ENCODE assay signal across 23 cellular contexts in genomic region chr12:26906024-26906423, GRCh38. TPM values are rescaled to one million over a fixed set of nuclear protein-coding genes. Genes with fewer than 3 reads are reported as not detected.
DNase-seq lines count a peak whose midpoint lies in the region; ATAC-seq, FAIRE-seq and TF ChIP-seq lines count a peak whose summit lies in the region.
"Had no signal": no experiment of that assay in that cellular context is flagged by ENCODE, and none has a peak within 500 bp of the region (broad histone marks: within the 10 kb centered on the region; RNA-seq: fewer than 3 reads in every experiment).

No MANE protein-coding gene starts in this region.

- ATAC-seq in HepG2 (no peak), right lobe of liver (no peak), mucosa of descending colon (no peak)
- no peak for ATAC-seq in activated CD8-positive, alpha-beta T cell treated with anti-CD3 and anti-CD28 coated beads for 36 hours
- ATAC-seq: GM23338 had no signal

- no peak for TF ChIP-seq EP300 in HepG2 (IDR thresholded peaks at IDR 0.05; ENCODE audit: low read depth in 2 of 2, low read length in 2 of 2)
- TF ChIP-seq EP300 in HepG2 (CRISPR knock-in tag; IDR thresholded peaks at IDR 0.05; ENCODE audit: borderline replicate concordance): no peak

- no peak overlapping the region for H2AK5ac ChIP-seq in trophoblast cell (ENCODE audit: low read length)

- no peak overlapping the region for H4K8ac ChIP-seq in trophoblast cell (ENCODE audit: low read depth, low read length)

- H3K9me3 ChIP-seq in HepG2 (ENCODE audit: low read length): no peaks in the 10 kb centered on the region
- no peaks in the 10 kb centered on the region for H3K9me3 ChIP-seq in right lobe of liver
- H3K9me3 ChIP-seq in KOPT-K1 (ENCODE audit: insufficient read depth, low read length, poor library complexity, severe bottlenecking): peaks cover 13% of the 10 kb centered on the region
- H3K9me3 ChIP-seq in trophoblast cell (ENCODE audit: insufficient read depth, low read depth, low read length): no peaks in the 10 kb centered on the region
- no peaks in the 10 kb centered on the region for H3K9me3 ChIP-seq in mucosa of descending colon

- H3K4me1 ChIP-seq in HepG2 (ENCODE audit: insufficient read depth, low read length) (no peaks in the 10 kb centered on the region), right lobe of liver (no peaks in the 10 kb centered on the region), trophoblast cell (ENCODE audit: control insufficient read depth in 1 of 2, insufficient read depth in 2 of 2, low read length in 2 of 2) (no peaks in the 10 kb centered on the region), mucosa of descending colon (ENCODE audit: low read depth) (no peaks in the 10 kb centered on the region)

- WGBS in HepG2 (ENCODE audit: low lambda C conversion rate): 81% methylated on average over 1 of the region's 1 CpG
- WGBS in right lobe of liver (ENCODE audit: insufficient coverage, low coverage, low lambda C conversion rate, missing lambda C conversion rate): 11% methylated on average over 1 of the region's 1 CpG
- no CpG with 5 or more reads among the region's 1 CpG for WGBS in trophoblast cell (ENCODE audit: extremely low coverage, insufficient coverage, insufficient read length)

- peaks cover 8% of the 10 kb centered on the region for H3K4me1 Mint-ChIP-seq in activated CD8-positive, alpha-beta T cell treated with anti-CD3 and anti-CD28 coated beads for 36 hours (ENCODE audit: low read depth)
- H3K4me1 Mint-ChIP-seq: GM23338, H9 had no signal

- no peaks in the 10 kb centered on the region for H3K79me1 ChIP-seq in trophoblast cell (ENCODE audit: low read length)

- H3K27me3 Mint-ChIP-seq in activated CD8-positive, alpha-beta T cell treated with anti-CD3 and anti-CD28 coated beads for 36 hours: no peaks in the 10 kb centered on the region

- no peak overlapping the region for H2BK120ac ChIP-seq in trophoblast cell (ENCODE audit: insufficient read depth, low read length, poor library complexity)

- H3K36me3 ChIP-seq in HepG2 (replicated peaks in 1 of 2; ENCODE audit: control insufficient read depth in 1 of 2, insufficient read depth in 2 of 2, low read length in 2 of 2) (peaks cover 0 to 48% of the 10 kb centered on the region in 2 experiments; a peak in 2 of 5 replicates), right lobe of liver (peaks cover 0 to 15% (median 1%) of the 10 kb centered on the region in 4 donors), KOPT-K1 (ENCODE audit: insufficient read depth, low read length) (peaks cover 99% of the 10 kb centered on the region), trophoblast cell (ENCODE audit: control insufficient read depth in 1 of 2, insufficient read depth in 2 of 2, low read length in 2 of 2) (peaks cover 5 to 6% of the 10 kb centered on the region in 2 experiments), mucosa of descending colon (ENCODE audit: low read depth) (peaks cover 5% of the 10 kb centered on the region)

- no peak overlapping the region for H4K91ac ChIP-seq in trophoblast cell (ENCODE audit: low read depth, low read length)

- H3K79me2 ChIP-seq in HepG2 (ENCODE audit: insufficient read depth, low read length) (no peaks in the 10 kb centered on the region), trophoblast cell (ENCODE audit: control insufficient read depth, insufficient read depth, low read length, poor library complexity) (no peaks in the 10 kb centered on the region)

- no peak for FAIRE-seq in HepG2 (lab: Jason Lieb, UNC)
- FAIRE-seq: D721Med, GM12878, RCC 7860 had no signal

- in situ Hi-C loops in HepG2 (cut with HindIII; ENCODE audit: extremely low pct_ligation_motif_present, low pct_unique_long_range_greater_than_20kb): no loop called here

- TF ChIP-seq POLR2A in HepG2 (IDR thresholded peaks at IDR 0.05; ENCODE audit: insufficient read depth in 1 of 2, low read depth in 2 of 2, low read length in 2 of 2) (no peak), right lobe of liver (IDR thresholded peaks at IDR 0.05) (no peak)

- no peak overlapping the region for H4K12ac ChIP-seq in trophoblast cell (ENCODE audit: low read depth, low read length)

- no peak overlapping the region for H3K4ac ChIP-seq in trophoblast cell (ENCODE audit: low read depth, low read length)

- H3K4me2 ChIP-seq in HepG2 (ENCODE audit: low read depth, low read length): no peak overlapping the region
- no peak overlapping the region for H3K4me2 ChIP-seq in trophoblast cell (ENCODE audit: low read length)
- H3K4me2 ChIP-seq: GM23338, SK-N-SH had no signal

- H3K27ac ChIP-seq in HepG2 (ENCODE audit: extremely low read length, insufficient read depth, low read length): no peak overlapping the region
- H3K27ac ChIP-seq in right lobe of liver: no peak overlapping the region
- H3K27ac ChIP-seq in KOPT-K1 (ENCODE audit: low read depth, low read length, poor library complexity, severe bottlenecking): peak overlapping the region; percentile 54
- no peak overlapping the region for H3K27ac ChIP-seq in trophoblast cell (ENCODE audit: low read depth, low read length)

- H3K4me3 ChIP-seq in HepG2 (replicated peaks in 1 of 3; ENCODE audit: insufficient read depth in 1 of 3, low read depth in 2 of 3, low read length in 3 of 3) (no peak overlapping the region), right lobe of liver (no peak overlapping the region), trophoblast cell (ENCODE audit: low read depth, low read length) (no peak overlapping the region), mucosa of descending colon (no peak overlapping the region)
- H3K4me3 ChIP-seq: GM12878, GM23338 had no signal

- no peak overlapping the region for H2BK5ac ChIP-seq in trophoblast cell (ENCODE audit: low read depth, low read length, poor library complexity)

- TF ChIP-seq RAD21 in HepG2 (CRISPR knock-in tag; IDR thresholded peaks at IDR 0.05): no peak

- intact Hi-C loops in HepG2 (cut with micrococcal nuclease; ENCODE audit: unreplicated experiment) (no loop called here), right lobe of liver (cut with DNase I) (no loop called here), mucosa of descending colon (cut with DNase I, micrococcal nuclease) (no loop called here)
- intact Hi-C loops in activated CD8-positive, alpha-beta T cell treated with anti-CD3 and anti-CD28 coated beads for 36 hours (cut with micrococcal nuclease): no loop called here

- no peak overlapping the region for H3K9ac ChIP-seq in HepG2 (ENCODE audit: insufficient read depth, low read depth, low read length)
- H3K9ac ChIP-seq in trophoblast cell (ENCODE audit: low read length): no peak overlapping the region
- H3K9ac ChIP-seq: SK-N-SH had no signal

- H3K9me3 Mint-ChIP-seq in activated CD8-positive, alpha-beta T cell treated with anti-CD3 and anti-CD28 coated beads for 36 hours: peaks cover 8% of the 10 kb centered on the region

- DNase-seq in HepG2 (ENCODE audit: low spot score) (no peak), right lobe of liver (no peak), dedifferentiated amniotic fluid mesenchymal stem cell (ENCODE audit: extremely low spot score) (peak; percentile 9), trophoblast cell (no peak), mucosa of descending colon (no peak)
- DNase-seq in activated CD8-positive, alpha-beta T cell treated with anti-CD3 and anti-CD28 coated beads for 36 hours: no peak
- DNase-seq: C1 segment of cervical spinal cord, EL, H9, Karpas-422, MV-4-11, NCI-H1436 treated with DMSO at 0.1 percent for 48 hours, NCI-H1930, NCI-H446, NCI-H524 treated with DMSO at 0.1 percent for 48 hours, NCI-H774, SW 1271 had no signal

- H3K23ac ChIP-seq in trophoblast cell (ENCODE audit: low read length): no peak overlapping the region

- H2AFZ ChIP-seq in HepG2 (ENCODE audit: low read length): no peak overlapping the region
- no peak overlapping the region for H2AFZ ChIP-seq in trophoblast cell (ENCODE audit: insufficient read depth, low read length, poor library complexity)
- H2AFZ ChIP-seq: GM23338 had no signal

- peaks cover 66% of the 10 kb centered on the region for H3K36me3 Mint-ChIP-seq in activated CD8-positive, alpha-beta T cell treated with anti-CD3 and anti-CD28 coated beads for 36 hours (ENCODE audit: low read depth)

- no peak overlapping the region for H3K14ac ChIP-seq in trophoblast cell (ENCODE audit: low read length)

- H3K27me3 ChIP-seq in HepG2 (ENCODE audit: control insufficient read depth in 1 of 2, insufficient read depth in 2 of 2, low read length in 2 of 2) (no peaks in the 10 kb centered on the region), right lobe of liver (no peaks in the 10 kb centered on the region), trophoblast cell (ENCODE audit: insufficient read depth, low read length) (no peaks in the 10 kb centered on the region)

- no peak overlapping the region for H3K4me3 Mint-ChIP-seq in activated CD8-positive, alpha-beta T cell treated with anti-CD3 and anti-CD28 coated beads for 36 hours
- H3K4me3 Mint-ChIP-seq: GM23338, H9 had no signal

- no TSS peak for BruUV-seq in HepG2 (replicated peaks; lab: Mats Ljungman, UMichigan)

- no peaks in the 10 kb centered on the region for H4K20me1 ChIP-seq in HepG2 (ENCODE audit: insufficient read depth, low read length)

- POLR2A ChIA-PET in HepG2 (lab: Yijun Ruan, JAX): no interaction called here
- POLR2A ChIA-PET in activated CD8-positive, alpha-beta T cell treated with anti-CD3 and anti-CD28 coated beads for 36 hours (lab: Charles Lee): no interaction called here

- CTCF ChIA-PET in HepG2 (lab: Yijun Ruan, JAX; ENCODE audit: low intra/inter-chr PET ratio, low total read pairs): no interaction called here
- CTCF ChIA-PET in activated CD8-positive, alpha-beta T cell treated with anti-CD3 and anti-CD28 coated beads for 36 hours (lab: Charles Lee): no interaction called here

- H2BK12ac ChIP-seq in trophoblast cell (ENCODE audit: low read length): no peak overlapping the region

- H3K18ac ChIP-seq in trophoblast cell (ENCODE audit: low read length): no peak overlapping the region

- TF ChIP-seq CTCF in HepG2 (CRISPR knock-in tag; IDR thresholded peaks at IDR 0.05): no peak
- TF ChIP-seq CTCF in right lobe of liver (IDR thresholded peaks at IDR 0.05): no peak
- TF ChIP-seq CTCF in activated CD8-positive, alpha-beta T cell treated with anti-CD3 and anti-CD28 coated beads for 36 hours (IDR thresholded peaks at IDR 0.05): no peak
- TF ChIP-seq CTCF in mucosa of descending colon (IDR thresholded peaks at IDR 0.05): no peak

- H3K27ac Mint-ChIP-seq in activated CD8-positive, alpha-beta T cell treated with anti-CD3 and anti-CD28 coated beads for 36 hours: no peak overlapping the region
- H3K27ac Mint-ChIP-seq: GM23338, H9 had no signal

RNA-seq across cellular contexts. Expression of gene INTS13, which starts 31.8 kb away (rescaled TPM):
- total RNA-seq in HepG2 (2016; rRNA removed; fragmentation: Illumina TruSeq; extraction: Trizol) (43.7 and 62.3 TPM in 2 replicates), right lobe of liver (10 to 100 TPM in 2 of 6 experiments, 1 to 10 TPM in 4; 6.2 to 17.2 (median 9.1) TPM), mucosa of descending colon (10 to 100 TPM; 15.0 to 17.6 (median 17.2) TPM)
- 15.8 and 15.9 TPM in 2 replicates for total RNA-seq in HepG2 (2016; cell fraction: cytosol; rRNA removed; fragmentation: Illumina TruSeq; extraction: Trizol; ENCODE audit: low read depth)
- 47.2 and 64.6 TPM in 2 replicates for total RNA-seq in HepG2 (2016; cell fraction: insoluble cytoplasmic fraction; rRNA removed; fragmentation: Illumina TruSeq; extraction: Trizol)
- total RNA-seq in HepG2 (2016; cell fraction: membrane; rRNA removed; fragmentation: Illumina TruSeq; extraction: Trizol): 27.4 and 28.5 TPM in 2 replicates
- 28.7 and 30.6 TPM in 2 replicates for total RNA-seq in HepG2 (2016; cell fraction: nucleus; rRNA removed; fragmentation: Illumina TruSeq; extraction: Trizol)
- 11.4 and 16.3 TPM in 2 replicates for polyA plus RNA-seq in HepG2 (2011; rRNA removed)
- polyA plus RNA-seq in HepG2 (2011; cell fraction: cytosol; rRNA removed): 4.8 and 7.6 TPM in 2 replicates
- 5.5 and 7.5 TPM in 2 replicates for polyA plus RNA-seq in HepG2 (2011; cell fraction: nucleus; rRNA removed)
- 20.3 and 21.4 TPM in 2 replicates for polyA plus RNA-seq in HepG2 (2012)
- 6.9 and 8.4 TPM in 2 replicates for polyA plus RNA-seq in HepG2 (2016; cell fraction: cytosol; fragmentation: Illumina TruSeq; extraction: Trizol; ENCODE audit: low read depth)
- 56.6 and 67.3 TPM in 2 replicates for polyA plus RNA-seq in HepG2 (2016; cell fraction: insoluble cytoplasmic fraction; fragmentation: Illumina TruSeq; extraction: Trizol; ENCODE audit: low read depth)
- polyA plus RNA-seq in HepG2 (2016; cell fraction: membrane; fragmentation: Illumina TruSeq; extraction: Trizol; ENCODE audit: low read depth): 19.7 and 20.4 TPM in 2 replicates
- polyA plus RNA-seq in HepG2 (2016; cell fraction: nucleus; fragmentation: Illumina TruSeq; extraction: Trizol; ENCODE audit: insufficient read depth, low read depth): 33.4 and 38.6 TPM in 2 replicates
- 13.8 and 31.5 TPM in 2 replicates for polyA minus RNA-seq in HepG2 (2011; rRNA and poly(A)+ RNA removed; ENCODE audit: low replicate concordance)
- 21.8 and 31.2 TPM in 2 replicates for polyA minus RNA-seq in HepG2 (2011; cell fraction: cytosol; rRNA and poly(A)+ RNA removed)
- 34.6 TPM in 2 replicates for polyA minus RNA-seq in HepG2 (2011; cell fraction: nucleus; rRNA and poly(A)+ RNA removed)
- total RNA-seq in activated CD8-positive, alpha-beta T cell treated with anti-CD3 and anti-CD28 coated beads for 36 hours: 100 to 1,000 TPM; 102 to 115 TPM
- 18.6 and 19.1 TPM in 2 replicates for polyA plus RNA-seq in trophoblast cell (2013)

RNA-seq across cellular contexts. Expression of gene FGFR1OP2, which starts 32.2 kb away (rescaled TPM):
- total RNA-seq in HepG2 (2016; rRNA removed; fragmentation: Illumina TruSeq; extraction: Trizol): 38.1 and 47.3 TPM in 2 replicates
- total RNA-seq in HepG2 (2016; cell fraction: cytosol; rRNA removed; fragmentation: Illumina TruSeq; extraction: Trizol; ENCODE audit: low read depth): 74.9 and 87.6 TPM in 2 replicates
- 40.6 and 49.8 TPM in 2 replicates for total RNA-seq in HepG2 (2016; cell fraction: insoluble cytoplasmic fraction; rRNA removed; fragmentation: Illumina TruSeq; extraction: Trizol)
- 69.6 and 77.6 TPM in 2 replicates for total RNA-seq in HepG2 (2016; cell fraction: membrane; rRNA removed; fragmentation: Illumina TruSeq; extraction: Trizol)
- total RNA-seq in HepG2 (2016; cell fraction: nucleus; rRNA removed; fragmentation: Illumina TruSeq; extraction: Trizol): 22.8 and 26.2 TPM in 2 replicates
- 16.7 and 18.3 TPM in 2 replicates for polyA plus RNA-seq in HepG2 (2011; rRNA removed)
- 12.5 and 15.9 TPM in 2 replicates for polyA plus RNA-seq in HepG2 (2011; cell fraction: cytosol; rRNA removed)
- polyA plus RNA-seq in HepG2 (2011; cell fraction: nucleus; rRNA removed): 13.7 and 17.5 TPM in 2 replicates
- polyA plus RNA-seq in HepG2 (2012): 24.1 and 27.9 TPM in 2 replicates
- polyA plus RNA-seq in HepG2 (2016; cell fraction: cytosol; fragmentation: Illumina TruSeq; extraction: Trizol; ENCODE audit: low read depth): 93.1 and 127 TPM in 2 replicates
- polyA plus RNA-seq in HepG2 (2016; cell fraction: insoluble cytoplasmic fraction; fragmentation: Illumina TruSeq; extraction: Trizol; ENCODE audit: low read depth): 47.7 and 50.5 TPM in 2 replicates
- polyA plus RNA-seq in HepG2 (2016; cell fraction: membrane; fragmentation: Illumina TruSeq; extraction: Trizol; ENCODE audit: low read depth): 64.2 and 76.0 TPM in 2 replicates
- polyA plus RNA-seq in HepG2 (2016; cell fraction: nucleus; fragmentation: Illumina TruSeq; extraction: Trizol; ENCODE audit: insufficient read depth, low read depth): 34.1 and 35.2 TPM in 2 replicates
- polyA minus RNA-seq in HepG2 (2011; rRNA and poly(A)+ RNA removed; ENCODE audit: low replicate concordance): 9.1 and 14.6 TPM in 2 replicates
- 16.0 and 17.1 TPM in 2 replicates for polyA minus RNA-seq in HepG2 (2011; cell fraction: cytosol; rRNA and poly(A)+ RNA removed)
- polyA minus RNA-seq in HepG2 (2011; cell fraction: nucleus; rRNA and poly(A)+ RNA removed): 42.7 and 50.1 TPM in 2 replicates
- total RNA-seq in right lobe of liver: 10 to 100 TPM; 13.3 to 29.6 (median 20.1) TPM
- total RNA-seq in activated CD8-positive, alpha-beta T cell treated with anti-CD3 and anti-CD28 coated beads for 36 hours: 10 to 100 TPM; 72.4 to 75.1 TPM
- 49.4 and 49.6 TPM in 2 replicates for polyA plus RNA-seq in trophoblast cell (2013)
- total RNA-seq in mucosa of descending colon: 10 to 100 TPM; 25.1 to 50.9 (median 28.2) TPM
